ENCODE assay signal across 14 cellular contexts in genomic region chr1:52659851-52660596, GRCh38. TPM values are rescaled to one million over a fixed set of nuclear protein-coding genes. Genes with fewer than 3 reads are reported as not detected.
DNase-seq lines count a peak whose midpoint lies in the region; ATAC-seq and TF ChIP-seq lines count a peak whose summit lies in the region.
"Had no signal": no experiment of that assay in that cellular context is flagged by ENCODE, and none has a peak within 500 bp of the region (broad histone marks: within the 10 kb centered on the region; RNA-seq: fewer than 3 reads in every experiment).

No MANE protein-coding gene starts in this region.

- no peaks in the 10 kb centered on the region for H3K27me3 Mint-ChIP-seq in activated T-helper 17 cell treated with anti-CD3 and anti-CD28 coated beads, Interleukin-2, amount 50 U/mL, for 72 hours
- H3K27me3 Mint-ChIP-seq in mesothelial cell of epicardium (ENCODE audit: low read depth) = no peaks in the 10 kb centered on the region

- H3K4me1 Mint-ChIP-seq in activated T-helper 17 cell treated with anti-CD3 and anti-CD28 coated beads, Interleukin-2, amount 50 U/mL, for 72 hours = peaks cover 17% of the 10 kb centered on the region
- peaks cover 26% of the 10 kb centered on the region for H3K4me1 Mint-ChIP-seq in mesothelial cell of epicardium

- TF ChIP-seq POLR2A in esophagus squamous epithelium (IDR thresholded peaks at IDR 0.05) = no peak

- H3K4me3 Mint-ChIP-seq in activated T-helper 17 cell treated with anti-CD3 and anti-CD28 coated beads, Interleukin-2, amount 50 U/mL, for 72 hours = peak overlapping the region; percentile 69
- no peak overlapping the region for H3K4me3 Mint-ChIP-seq in mesothelial cell of epicardium

- in situ Hi-C loops in brain microvascular endothelial cell (cut with HindIII; ENCODE audit: low pct_ligation_motif_present, low sequenced_read_pairs) = no loop called here

- H3K4me3 ChIP-seq in HUES6 (ENCODE audit: low read depth, low read length) (no peak overlapping the region), esophagus squamous epithelium (no peak overlapping the region), brain microvascular endothelial cell (ENCODE audit: low read depth, low read length) (no peak overlapping the region)
- H3K4me3 ChIP-seq: BLaER1 treated with 17β-estradiol and CSF1 and Interleukin-3, amounts not matched to agents 10 nM and 100 nM; skin epidermis; vagina had no signal

- intact Hi-C loops in esophagus squamous epithelium (cut with DNase I) = no loop called here

- H3K36me3 Mint-ChIP-seq in activated T-helper 17 cell treated with anti-CD3 and anti-CD28 coated beads, Interleukin-2, amount 50 U/mL, for 72 hours (ENCODE audit: low read depth) = peaks cover 23% of the 10 kb centered on the region
- H3K36me3 Mint-ChIP-seq in mesothelial cell of epicardium = no peaks in the 10 kb centered on the region

- H3K9ac ChIP-seq in HUES6 (ENCODE audit: low read length) = peak overlapping the region; percentile 36
- H3K9ac ChIP-seq: BLaER1 treated with 17β-estradiol and CSF1 and Interleukin-3, amounts not matched to agents 10 nM and 100 nM had no signal

- H3K27ac Mint-ChIP-seq in activated T-helper 17 cell treated with anti-CD3 and anti-CD28 coated beads, Interleukin-2, amount 50 U/mL, for 72 hours = peak overlapping the region; percentile 90
- H3K27ac Mint-ChIP-seq in mesothelial cell of epicardium = peak overlapping the region; percentile 75

- WGBS in esophagus squamous epithelium, 2 donors = 67 to 73% methylated on average over 5 to 9 of the region's 13 CpGs

- H3K36me3 ChIP-seq in HUES6 (ENCODE audit: control insufficient read depth, insufficient read depth, low read length) (no peaks in the 10 kb centered on the region), esophagus squamous epithelium (no peaks in the 10 kb centered on the region), brain microvascular endothelial cell (replicated peaks) (no peaks in the 10 kb centered on the region)
- H3K36me3 ChIP-seq: vagina had no signal

- peak; percentile 57 for DNase-seq in EH (ENCODE audit: low read depth)
- DNase-seq in mesothelial cell of epicardium (ENCODE audit: low spot score in 2 of 2, unreplicated experiment in 2 of 2) = no peak
- no peak for DNase-seq in esophagus squamous epithelium (lab: John Stamatoyannopoulos, UW)
- no peak for DNase-seq in NCI-H1694 (lab: John Stamatoyannopoulos, UW)
- no peak for DNase-seq in brain microvascular endothelial cell
- DNase-seq: aorta, NCI-H345, SHP77 had no signal

- TF ChIP-seq CTCF in mesothelial cell of epicardium (IDR thresholded peaks at IDR 0.05; ENCODE audit: unreplicated experiment) = no peak
- no peak for TF ChIP-seq CTCF in esophagus squamous epithelium (IDR thresholded peaks at IDR 0.05)
- no peak for TF ChIP-seq CTCF in brain microvascular endothelial cell (IDR thresholded peaks at IDR 0.05; ENCODE audit: low read depth, low read length, missing control alignments)

- H3K9me3 ChIP-seq in HUES6 (ENCODE audit: control insufficient read depth, insufficient read depth, low read depth, low read length) (no peaks in the 10 kb centered on the region), esophagus squamous epithelium (no peaks in the 10 kb centered on the region)
- H3K9me3 ChIP-seq: vagina had no signal

- no peaks in the 10 kb centered on the region for H3K9me3 Mint-ChIP-seq in activated T-helper 17 cell treated with anti-CD3 and anti-CD28 coated beads, Interleukin-2, amount 50 U/mL, for 72 hours
- no peaks in the 10 kb centered on the region for H3K9me3 Mint-ChIP-seq in mesothelial cell of epicardium

- H3K27ac ChIP-seq in HUES6 (ENCODE audit: low read depth, low read length) = peak overlapping the region; percentile 32; the same call in 1 of the 2 replicates
- no peak overlapping the region for H3K27ac ChIP-seq in esophagus squamous epithelium
- no peak overlapping the region for H3K27ac ChIP-seq in brain microvascular endothelial cell
- H3K27ac ChIP-seq: skin epidermis, vagina had no signal

- H3K4me1 ChIP-seq in HUES6 (ENCODE audit: control insufficient read depth, insufficient read depth, low read length) (peaks cover 36% of the 10 kb centered on the region), esophagus squamous epithelium (peaks cover 0 to 17% (median 6%) of the 10 kb centered on the region in 3 donors)

- no peaks in the 10 kb centered on the region for H3K27me3 ChIP-seq in HUES6 (ENCODE audit: control insufficient read depth, insufficient read depth, low read length)
- peaks cover 0 to 46% (median 0%) of the 10 kb centered on the region in 4 donors for H3K27me3 ChIP-seq in esophagus squamous epithelium
- no peaks in the 10 kb centered on the region for H3K27me3 ChIP-seq in brain microvascular endothelial cell (replicated peaks)
- H3K27me3 ChIP-seq: BLaER1 treated with 17β-estradiol and CSF1 and Interleukin-3, amounts not matched to agents 10 nM and 100 nM; vagina had no signal

- ATAC-seq in activated T-helper 17 cell treated with anti-CD3 and anti-CD28 coated beads, Interleukin-2, amount 50 U/mL, for 72 hours (replicated peaks) = peak; percentile 8
- ATAC-seq in GM18873 (IDR thresholded peaks at IDR 0.05; ENCODE audit: low FRiP score, unreplicated experiment) = no peak

RNA-seq across cellular contexts. Expression of gene SHISAL2A, which starts 27.1 kb away (rescaled TPM):
- 1 to 10 TPM; 7.1 to 8.9 TPM for total RNA-seq in activated T-helper 17 cell treated with anti-CD3 and anti-CD28 coated beads, Interleukin-2, amount 50 U/mL, for 72 hours
- total RNA-seq in mesothelial cell of epicardium = 0.99 to 1.4 TPM (median 1.4 TPM) in 3 replicates
- total RNA-seq in esophagus squamous epithelium = 1 to 10 TPM in 1 of 4 donors, not detected in 3; 1.7 TPM

RNA-seq across cellular contexts. Expression of gene COA7, which starts 38.1 kb away (rescaled TPM):
- 10 to 100 TPM; 13.7 to 32.8 TPM for total RNA-seq in activated T-helper 17 cell treated with anti-CD3 and anti-CD28 coated beads, Interleukin-2, amount 50 U/mL, for 72 hours
- total RNA-seq in mesothelial cell of epicardium (21.5 to 23.5 TPM (median 21.7 TPM) in 3 replicates), esophagus squamous epithelium (10 to 100 TPM; 11.2 to 13.5 (median 12.3) TPM)

RNA-seq across cellular contexts. Expression of gene GPX7, which starts 57.9 kb away (rescaled TPM):
- total RNA-seq in activated T-helper 17 cell treated with anti-CD3 and anti-CD28 coated beads, Interleukin-2, amount 50 U/mL, for 72 hours = 10 to 100 TPM; 14.0 to 20.5 TPM
- total RNA-seq in mesothelial cell of epicardium = 57.7 to 62.6 TPM (median 61.8 TPM) in 3 replicates
- total RNA-seq in esophagus squamous epithelium = 1 to 10 TPM; 1.6 to 9.9 (median 2.7) TPM
